Comparison of ENCODE assay signal across 22 cellular contexts in the genomic region with DNA sequence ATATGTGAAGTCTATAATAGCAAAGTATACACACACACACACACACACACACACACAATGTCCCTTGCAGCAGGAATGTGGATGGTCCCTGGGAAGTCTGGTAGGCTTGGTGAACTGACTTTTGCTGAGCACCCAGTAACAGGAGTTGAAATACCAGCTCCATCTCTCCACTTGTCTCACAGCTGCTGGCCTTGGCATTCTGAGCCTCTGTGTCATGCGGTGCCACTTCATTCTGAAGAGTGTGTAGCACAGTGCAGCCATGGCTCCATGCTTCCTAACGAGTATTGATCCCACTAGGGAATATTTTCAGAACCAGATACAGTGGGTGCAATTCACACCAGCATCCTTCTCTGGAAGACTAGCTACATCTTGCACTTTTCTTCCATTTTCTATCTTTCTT.
A peak's percentile ranks its signal among the peaks of the same experiment; 100 is the strongest.
DNase-seq lines count a peak whose midpoint lies in the region; ATAC-seq and TF ChIP-seq lines count a peak whose summit lies in the region.
"Had no signal": no experiment of that assay in that cellular context is flagged by ENCODE, and none has a peak within 500 bp of the region (broad histone marks: within the 10 kb centered on the region; RNA-seq: fewer than 3 reads in every experiment).

No MANE protein-coding gene starts in this region.

- H3K27ac ChIP-seq in left ventricle myocardium inferior (replicated peaks) = no peak overlapping the region
- H3K27ac ChIP-seq: BLaER1 treated with 17β-estradiol and CSF1 and Interleukin-3, amounts not matched to agents 10 nM and 100 nM; esophagus muscularis mucosa; right atrium auricular region; thoracic aorta had no signal

- H3K4me3 ChIP-seq in left ventricle myocardium inferior = no peak overlapping the region
- H3K4me3 ChIP-seq: BLaER1 treated with 17β-estradiol and CSF1 and Interleukin-3, amounts not matched to agents 10 nM and 100 nM; esophagus muscularis mucosa; HAP-1; right atrium auricular region; thoracic aorta had no signal

- DNase-seq in Right ventricle myocardium superior (no peak), left ventricle myocardium inferior (no peak), NCI-H2107 (lab: John Stamatoyannopoulos, UW) (peak; percentile 18), islet precursor cell (peak; percentile 38), NCI-H82 treated with DMSO at 0.1 percent for 48 hours (lab: John Stamatoyannopoulos, UW; ENCODE audit: unreplicated experiment) (no peak)
- DNase-seq: Caco-2; EL; foreskin melanocyte; IMR-90; NCI-H226; SK-N-SH; stimulated activated CD4-positive, alpha-beta T cell treated with anti-CD3 and anti-CD28 coated beads, Interleukin-12 subunit alpha, Interleukin-12 subunit beta, amount 100 ng/mL, for 4 hours; stimulated activated CD4-positive, alpha-beta T cell treated with anti-CD3 and anti-CD28 coated beads, Interleukin-4, amount 100 ng/mL, for 24 hours; stimulated activated naive B cell treated with anti-CD40 and anti-IgM and Interleukin-4, amounts not matched to agents 10 μg/mL and 1 μg/mL and 100 μg/mL, for 72 hours; T-helper 17 cell had no signal

- no peak for TF ChIP-seq CTCF in left ventricle myocardium inferior (IDR thresholded peaks at IDR 0.05; ENCODE audit: borderline replicate concordance)

- peak; percentile 80 for ATAC-seq in Right ventricle myocardium superior (ENCODE audit: poor library complexity)
- ATAC-seq in HG02981 (IDR thresholded peaks at IDR 0.05; ENCODE audit: unreplicated experiment) = no peak
- ATAC-seq in GM19395 (IDR thresholded peaks at IDR 0.05; ENCODE audit: unreplicated experiment) = no peak
- ATAC-seq: stimulated activated naive B cell treated with anti-CD40 and anti-IgM and Interleukin-4, amounts not matched to agents 10 μg/mL and 1 μg/mL and 100 μg/mL, for 72 hours; T-helper 17 cell had no signal

- intact Hi-C loops in Right ventricle myocardium superior (cut with DNase I) = no loop called here
- intact Hi-C loops in left ventricle myocardium inferior (cut with micrococcal nuclease) = no loop called here

- no peaks in the 10 kb centered on the region for H3K36me3 ChIP-seq in left ventricle myocardium inferior
- H3K36me3 ChIP-seq: BLaER1 treated with 17β-estradiol and CSF1 and Interleukin-3, amounts not matched to agents 10 nM and 100 nM; esophagus muscularis mucosa; HAP-1; right atrium auricular region; thoracic aorta had no signal

- no peaks in the 10 kb centered on the region for H3K9me3 ChIP-seq in left ventricle myocardium inferior (replicated peaks)
- H3K9me3 ChIP-seq: esophagus muscularis mucosa, HAP-1, right atrium auricular region, SK-N-SH, thoracic aorta had no signal

- no peaks in the 10 kb centered on the region for H3K27me3 ChIP-seq in left ventricle myocardium inferior (ENCODE audit: low read depth)
- H3K27me3 ChIP-seq: BLaER1 treated with 17β-estradiol and CSF1 and Interleukin-3, amounts not matched to agents 10 nM and 100 nM; right atrium auricular region had no signal

- H3K4me1 ChIP-seq in left ventricle myocardium inferior = no peaks in the 10 kb centered on the region
- H3K4me1 ChIP-seq: Caco-2, esophagus muscularis mucosa, HAP-1, right atrium auricular region had no signal

Comparison
In these comparisons a context has a peak if more than half of its experiments do, and no peak if none do; other contexts are left out.
1. DNase-seq: peak in NCI-H2107 (single experiment) and islet precursor cell (single experiment); none in Right ventricle myocardium superior (single experiment), left ventricle myocardium inferior (single experiment) and NCI-H82 treated with DMSO at 0.1 percent for 48 hours (single experiment).